Comparison of ENCODE assay signal across 1 cellular context in the genomic region with DNA sequence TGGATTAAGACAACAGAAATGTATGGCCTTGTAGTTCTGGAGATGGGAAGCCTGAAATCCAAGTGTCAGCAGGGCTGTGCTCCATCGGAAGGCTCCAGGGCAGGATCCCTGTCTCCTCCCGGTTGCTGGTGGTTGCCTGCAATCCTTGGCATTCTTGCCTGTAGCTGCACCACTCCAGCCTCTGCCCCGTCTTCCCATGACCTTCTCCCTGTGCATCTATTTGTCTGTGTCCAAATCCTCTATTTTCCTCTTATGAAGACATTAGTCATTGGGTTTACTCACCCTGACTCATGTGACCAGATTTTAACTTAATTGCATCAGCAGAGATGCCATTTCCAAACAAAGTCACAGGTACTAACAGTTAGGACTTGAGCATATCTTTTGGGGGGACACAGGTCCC.
TF ChIP-seq lines count a peak whose summit lies in the region.

No MANE protein-coding gene starts in this region.

TF ChIP-seq in K562, 482 proteins besides CTCF, POLR2A, EP300 and RAD21 (continued from another document):
- TF ChIP-seq, protein P1, sequence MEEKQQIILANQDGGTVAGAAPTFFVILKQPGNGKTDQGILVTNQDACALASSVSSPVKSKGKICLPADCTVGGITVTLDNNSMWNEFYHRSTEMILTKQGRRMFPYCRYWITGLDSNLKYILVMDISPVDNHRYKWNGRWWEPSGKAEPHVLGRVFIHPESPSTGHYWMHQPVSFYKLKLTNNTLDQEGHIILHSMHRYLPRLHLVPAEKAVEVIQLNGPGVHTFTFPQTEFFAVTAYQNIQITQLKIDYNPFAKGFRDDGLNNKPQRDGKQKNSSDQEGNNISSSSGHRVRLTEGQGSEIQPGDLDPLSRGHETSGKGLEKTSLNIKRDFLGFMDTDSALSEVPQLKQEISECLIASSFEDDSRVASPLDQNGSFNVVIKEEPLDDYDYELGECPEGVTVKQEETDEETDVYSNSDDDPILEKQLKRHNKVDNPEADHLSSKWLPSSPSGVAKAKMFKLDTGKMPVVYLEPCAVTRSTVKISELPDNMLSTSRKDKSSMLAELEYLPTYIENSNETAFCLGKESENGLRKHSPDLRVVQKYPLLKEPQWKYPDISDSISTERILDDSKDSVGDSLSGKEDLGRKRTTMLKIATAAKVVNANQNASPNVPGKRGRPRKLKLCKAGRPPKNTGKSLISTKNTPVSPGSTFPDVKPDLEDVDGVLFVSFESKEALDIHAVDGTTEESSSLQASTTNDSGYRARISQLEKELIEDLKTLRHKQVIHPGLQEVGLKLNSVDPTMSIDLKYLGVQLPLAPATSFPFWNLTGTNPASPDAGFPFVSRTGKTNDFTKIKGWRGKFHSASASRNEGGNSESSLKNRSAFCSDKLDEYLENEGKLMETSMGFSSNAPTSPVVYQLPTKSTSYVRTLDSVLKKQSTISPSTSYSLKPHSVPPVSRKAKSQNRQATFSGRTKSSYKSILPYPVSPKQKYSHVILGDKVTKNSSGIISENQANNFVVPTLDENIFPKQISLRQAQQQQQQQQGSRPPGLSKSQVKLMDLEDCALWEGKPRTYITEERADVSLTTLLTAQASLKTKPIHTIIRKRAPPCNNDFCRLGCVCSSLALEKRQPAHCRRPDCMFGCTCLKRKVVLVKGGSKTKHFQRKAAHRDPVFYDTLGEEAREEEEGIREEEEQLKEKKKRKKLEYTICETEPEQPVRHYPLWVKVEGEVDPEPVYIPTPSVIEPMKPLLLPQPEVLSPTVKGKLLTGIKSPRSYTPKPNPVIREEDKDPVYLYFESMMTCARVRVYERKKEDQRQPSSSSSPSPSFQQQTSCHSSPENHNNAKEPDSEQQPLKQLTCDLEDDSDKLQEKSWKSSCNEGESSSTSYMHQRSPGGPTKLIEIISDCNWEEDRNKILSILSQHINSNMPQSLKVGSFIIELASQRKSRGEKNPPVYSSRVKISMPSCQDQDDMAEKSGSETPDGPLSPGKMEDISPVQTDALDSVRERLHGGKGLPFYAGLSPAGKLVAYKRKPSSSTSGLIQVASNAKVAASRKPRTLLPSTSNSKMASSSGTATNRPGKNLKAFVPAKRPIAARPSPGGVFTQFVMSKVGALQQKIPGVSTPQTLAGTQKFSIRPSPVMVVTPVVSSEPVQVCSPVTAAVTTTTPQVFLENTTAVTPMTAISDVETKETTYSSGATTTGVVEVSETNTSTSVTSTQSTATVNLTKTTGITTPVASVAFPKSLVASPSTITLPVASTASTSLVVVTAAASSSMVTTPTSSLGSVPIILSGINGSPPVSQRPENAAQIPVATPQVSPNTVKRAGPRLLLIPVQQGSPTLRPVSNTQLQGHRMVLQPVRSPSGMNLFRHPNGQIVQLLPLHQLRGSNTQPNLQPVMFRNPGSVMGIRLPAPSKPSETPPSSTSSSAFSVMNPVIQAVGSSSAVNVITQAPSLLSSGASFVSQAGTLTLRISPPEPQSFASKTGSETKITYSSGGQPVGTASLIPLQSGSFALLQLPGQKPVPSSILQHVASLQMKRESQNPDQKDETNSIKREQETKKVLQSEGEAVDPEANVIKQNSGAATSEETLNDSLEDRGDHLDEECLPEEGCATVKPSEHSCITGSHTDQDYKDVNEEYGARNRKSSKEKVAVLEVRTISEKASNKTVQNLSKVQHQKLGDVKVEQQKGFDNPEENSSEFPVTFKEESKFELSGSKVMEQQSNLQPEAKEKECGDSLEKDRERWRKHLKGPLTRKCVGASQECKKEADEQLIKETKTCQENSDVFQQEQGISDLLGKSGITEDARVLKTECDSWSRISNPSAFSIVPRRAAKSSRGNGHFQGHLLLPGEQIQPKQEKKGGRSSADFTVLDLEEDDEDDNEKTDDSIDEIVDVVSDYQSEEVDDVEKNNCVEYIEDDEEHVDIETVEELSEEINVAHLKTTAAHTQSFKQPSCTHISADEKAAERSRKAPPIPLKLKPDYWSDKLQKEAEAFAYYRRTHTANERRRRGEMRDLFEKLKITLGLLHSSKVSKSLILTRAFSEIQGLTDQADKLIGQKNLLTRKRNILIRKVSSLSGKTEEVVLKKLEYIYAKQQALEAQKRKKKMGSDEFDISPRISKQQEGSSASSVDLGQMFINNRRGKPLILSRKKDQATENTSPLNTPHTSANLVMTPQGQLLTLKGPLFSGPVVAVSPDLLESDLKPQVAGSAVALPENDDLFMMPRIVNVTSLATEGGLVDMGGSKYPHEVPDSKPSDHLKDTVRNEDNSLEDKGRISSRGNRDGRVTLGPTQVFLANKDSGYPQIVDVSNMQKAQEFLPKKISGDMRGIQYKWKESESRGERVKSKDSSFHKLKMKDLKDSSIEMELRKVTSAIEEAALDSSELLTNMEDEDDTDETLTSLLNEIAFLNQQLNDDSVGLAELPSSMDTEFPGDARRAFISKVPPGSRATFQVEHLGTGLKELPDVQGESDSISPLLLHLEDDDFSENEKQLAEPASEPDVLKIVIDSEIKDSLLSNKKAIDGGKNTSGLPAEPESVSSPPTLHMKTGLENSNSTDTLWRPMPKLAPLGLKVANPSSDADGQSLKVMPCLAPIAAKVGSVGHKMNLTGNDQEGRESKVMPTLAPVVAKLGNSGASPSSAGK (IDR thresholded peaks at IDR 0.05): no peak
- TF ChIP-seq TCFL5 (CRISPR knock-in tag; conservative IDR thresholded peaks at IDR 0.05) (no peak), ZNF41 (CRISPR knock-in tag; conservative IDR thresholded peaks at IDR 0.05) (no peak)
TF ChIP-seq in K562: peak in this region for 4.
